In the genomic region with DNA sequence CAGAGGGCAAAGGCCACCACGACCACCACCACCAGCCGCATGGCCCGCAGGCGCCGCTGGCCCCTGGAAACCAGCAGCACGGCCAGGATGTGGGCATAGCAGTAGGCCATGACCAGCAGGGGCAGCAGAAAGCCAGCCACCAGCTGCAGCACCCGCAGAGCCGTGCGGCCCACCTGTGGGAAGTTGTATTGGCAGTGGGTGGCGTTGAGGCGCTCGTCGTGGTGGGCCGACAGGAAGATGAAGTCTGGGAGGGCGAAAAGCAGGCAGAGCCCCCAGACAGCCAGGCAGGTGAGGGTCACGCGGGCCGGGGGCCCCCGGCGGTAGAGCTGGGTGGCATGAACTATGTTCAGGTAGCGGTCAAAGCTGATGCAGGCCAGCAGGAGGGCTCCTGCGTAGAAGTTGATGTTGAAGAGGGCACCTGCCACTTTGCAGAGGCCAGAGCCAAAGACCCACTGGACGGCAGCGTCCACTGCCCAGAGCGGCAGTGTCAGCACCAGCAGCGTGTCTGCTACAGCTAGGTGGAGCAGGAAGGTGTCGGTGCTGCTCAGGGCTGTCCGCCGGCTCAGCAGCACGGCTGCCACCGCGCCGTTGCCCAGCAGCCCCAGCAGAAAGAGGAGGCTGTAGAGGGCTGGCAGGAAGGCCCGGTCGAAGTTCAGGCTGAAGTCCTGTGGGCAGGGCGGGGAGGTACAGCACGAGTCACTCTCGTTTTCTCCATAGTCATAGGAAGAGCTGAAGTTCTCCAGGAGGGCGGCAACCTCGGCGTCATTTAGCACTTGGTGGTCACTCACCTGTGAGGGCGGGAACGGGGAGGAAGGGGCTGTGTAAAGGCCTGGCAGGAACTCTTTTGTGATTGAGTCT, we compare ENCODE assay signal across 13 cellular contexts. TPM values are rescaled to one million over a fixed set of nuclear protein-coding genes. Genes with fewer than 3 reads are reported as not detected.
DNase-seq lines count a peak whose midpoint lies in the region; ATAC-seq and TF ChIP-seq lines count a peak whose summit lies in the region.
"Had no signal": no experiment of that assay in that cellular context is flagged by ENCODE, and none has a peak within 500 bp of the region (broad histone marks: within the 10 kb centered on the region; RNA-seq: fewer than 3 reads in every experiment).

No MANE protein-coding gene starts in this region.

- H3K23ac ChIP-seq in IMR-90 (ENCODE audit: low read depth, low read length) = no peak overlapping the region

- H2BK15ac ChIP-seq in IMR-90 (ENCODE audit: low read depth, low read length) = no peak overlapping the region

- BruUV-seq in IMR-90 (replicated peaks; lab: Mats Ljungman, UMichigan) = no TSS peak

- H2AK5ac ChIP-seq in IMR-90 (ENCODE audit: low read depth, low read length) = no peak overlapping the region

- TF ChIP-seq RAD21 in IMR-90 (IDR thresholded peaks at IDR 0.05; ENCODE audit: low read length) = no peak

- H4K20me1 ChIP-seq in IMR-90 (ENCODE audit: insufficient read depth, low read length) = no peaks in the 10 kb centered on the region
- H4K20me1 ChIP-seq: BLaER1 had no signal

- H3K14ac ChIP-seq in IMR-90 (replicated peaks; ENCODE audit: low read depth, low read length) = no peak overlapping the region

- in situ Hi-C loops in IMR-90 (cut with MboI; ENCODE audit: low sequenced_read_pairs) = no loop called here

- H3K27me3 ChIP-seq in CD4-positive, CD25-positive, alpha-beta regulatory T cell (ENCODE audit: control insufficient read depth, insufficient read depth, low read length) = no peaks in the 10 kb centered on the region
- H3K27me3 ChIP-seq in IMR-90 (ENCODE audit: control insufficient read depth, insufficient read depth, low read length) = peaks cover 3% of the 10 kb centered on the region; the same call in 1 of the 2 replicates
- H3K27me3 ChIP-seq in lower lobe of right lung (ENCODE audit: low read depth) = no peaks in the 10 kb centered on the region
- H3K27me3 ChIP-seq: uterus had no signal

- peak overlapping the region; percentile 76 for H3K27ac ChIP-seq in CD4-positive, CD25-positive, alpha-beta regulatory T cell (ENCODE audit: insufficient read depth, low read length, poor library complexity, severe bottlenecking)
- no peak overlapping the region for H3K27ac ChIP-seq in IMR-90 (ENCODE audit: insufficient read depth, low read length)
- H3K27ac ChIP-seq in lower lobe of right lung = no peak overlapping the region
- H3K27ac ChIP-seq: BLaER1, uterus had no signal

- intact Hi-C loops in IMR-90 (cut with micrococcal nuclease) (no loop called here), lower lobe of right lung (cut with DNase I) (no loop called here), Right ventricle myocardium inferior (cut with DNase I) (no loop called here)
- intact Hi-C loops in activated T-helper 1 cell treated with anti-CD3 and anti-CD28 coated beads, Interleukin-12 subunit alpha, Interleukin-12 subunit beta, Interleukin-2, Interleukin-4 antibody, amounts not matched to agents 30 ng/mL and 10 ng/mL and 1 ng/mL, durations not matched to agents 14 hours and 24 hours and 36 hours (cut with micrococcal nuclease) = loop anchor here (10.0 kb wide), 1 partner anchor 502 kb away; the partner anchor contains the start of genes IL2RG and MED12

- no peak overlapping the region for H3K4me2 ChIP-seq in IMR-90 (ENCODE audit: low read depth, low read length)

- H3K27me3 Mint-ChIP-seq in CD4-positive, CD25-positive, alpha-beta regulatory T cell = no peaks in the 10 kb centered on the region
- no peaks in the 10 kb centered on the region for H3K27me3 Mint-ChIP-seq in activated T-helper 1 cell treated with anti-CD3 and anti-CD28 coated beads, Interleukin-12 subunit alpha, Interleukin-12 subunit beta, Interleukin-2, Interleukin-4 antibody, amounts not matched to agents 30 ng/mL and 10 ng/mL and 1 ng/mL, durations not matched to agents 14 hours and 24 hours and 36 hours (ENCODE audit: insufficient read depth)

- H3K27ac Mint-ChIP-seq in CD4-positive, CD25-positive, alpha-beta regulatory T cell = peak overlapping the region; percentile 42 to 95 (median 89)
- peak overlapping the region; percentile 43 for H3K27ac Mint-ChIP-seq in activated T-helper 1 cell treated with anti-CD3 and anti-CD28 coated beads, Interleukin-12 subunit alpha, Interleukin-12 subunit beta, Interleukin-2, Interleukin-4 antibody, amounts not matched to agents 30 ng/mL and 10 ng/mL and 1 ng/mL, durations not matched to agents 14 hours and 24 hours and 36 hours

- no peak overlapping the region for H2BK20ac ChIP-seq in IMR-90 (ENCODE audit: low read depth, low read length)

- H3K36me3 ChIP-seq in CD4-positive, CD25-positive, alpha-beta regulatory T cell (ENCODE audit: control insufficient read depth, insufficient read depth, low read length) = peaks cover 14% of the 10 kb centered on the region
- H3K36me3 ChIP-seq in IMR-90 (ENCODE audit: control insufficient read depth, insufficient read depth, low read length) (peaks cover 5% of the 10 kb centered on the region), lower lobe of right lung (peaks cover 15% of the 10 kb centered on the region)
- H3K36me3 ChIP-seq: uterus had no signal

- H3K4me3 Mint-ChIP-seq in CD4-positive, CD25-positive, alpha-beta regulatory T cell = peak overlapping the region; percentile 77 to 91 (median 87)
- peak overlapping the region; percentile 93 for H3K4me3 Mint-ChIP-seq in activated T-helper 1 cell treated with anti-CD3 and anti-CD28 coated beads, Interleukin-12 subunit alpha, Interleukin-12 subunit beta, Interleukin-2, Interleukin-4 antibody, amounts not matched to agents 30 ng/mL and 10 ng/mL and 1 ng/mL, durations not matched to agents 14 hours and 24 hours and 36 hours

- no peak overlapping the region for H2AFZ ChIP-seq in IMR-90 (replicated peaks; ENCODE audit: low read length, poor library complexity)

- CTCF ChIA-PET in IMR-90 (lab: Yijun Ruan, JAX) = no interaction called here

- peak in 1 of 2 donors; percentile 23 for ATAC-seq in CD4-positive, CD25-positive, alpha-beta regulatory T cell (ENCODE audit: low read depth in 2 of 2)
- ATAC-seq in IMR-90 (ENCODE audit: low read depth) (no peak), lower lobe of right lung (peak in 1 of 2 donors; percentile 11), Right ventricle myocardium inferior (no peak)

- 94% methylated on average over 22 of the region's 43 CpGs; no CpG with 5 or more reads in 1 of the 2 experiments for WGBS in IMR-90 (ENCODE audit: extremely low coverage in 2 of 2, insufficient read length in 1 of 2), 2 experiments

- H3K9ac ChIP-seq in IMR-90 (ENCODE audit: low read depth, low read length) = no peak overlapping the region
- H3K9ac ChIP-seq: BLaER1 had no signal

- no peak overlapping the region for H4K91ac ChIP-seq in IMR-90 (ENCODE audit: insufficient read depth, low read depth, low read length)

- no peak overlapping the region for H2BK120ac ChIP-seq in IMR-90 (ENCODE audit: low read depth, low read length)

- H3K4me3 ChIP-seq in CD4-positive, CD25-positive, alpha-beta regulatory T cell (ENCODE audit: low read depth, low read length) = peak overlapping the region; percentile 53
- H3K4me3 ChIP-seq in IMR-90 (ENCODE audit: insufficient read depth, low read depth, low read length) (no peak overlapping the region), lower lobe of right lung (peak overlapping the region; percentile 11)
- H3K4me3 ChIP-seq: BLaER1, uterus had no signal

- no peaks in the 10 kb centered on the region for H3K9me1 ChIP-seq in IMR-90 (ENCODE audit: insufficient read depth, low read length)

- TF ChIP-seq CTCF in IMR-90 (conservative IDR thresholded peaks at IDR 0.05; ENCODE audit: low read depth, low read length) (no peak), lower lobe of right lung (IDR thresholded peaks at IDR 0.05) (no peak)

- no peak overlapping the region for H2BK5ac ChIP-seq in IMR-90 (ENCODE audit: low read depth, low read length, poor library complexity, severe bottlenecking)

- H3K4me1 ChIP-seq in CD4-positive, CD25-positive, alpha-beta regulatory T cell (ENCODE audit: control insufficient read depth, insufficient read depth, low read length, poor library complexity, severe bottlenecking) = peaks cover 38% of the 10 kb centered on the region
- no peaks in the 10 kb centered on the region for H3K4me1 ChIP-seq in IMR-90 (ENCODE audit: control insufficient read depth, insufficient read depth, low read length)
- peaks cover 4% of the 10 kb centered on the region for H3K4me1 ChIP-seq in lower lobe of right lung
- H3K4me1 ChIP-seq: uterus had no signal

- H3K4ac ChIP-seq in IMR-90 (ENCODE audit: low read depth, low read length) = no peak overlapping the region

- no peak overlapping the region for H4K5ac ChIP-seq in IMR-90 (ENCODE audit: low read depth, low read length)

- no peak overlapping the region for H3K56ac ChIP-seq in IMR-90 (ENCODE audit: extremely low read depth, insufficient read depth, low read length)

- H2AK9ac ChIP-seq in IMR-90 (replicated peaks; ENCODE audit: low read depth, low read length, poor library complexity) = peak overlapping the region; percentile 28

- no peaks in the 10 kb centered on the region for H3K79me1 ChIP-seq in IMR-90 (ENCODE audit: low read depth in 1 of 2, low read length in 2 of 2)

- no peaks in the 10 kb centered on the region for H3K9me3 ChIP-seq in CD4-positive, CD25-positive, alpha-beta regulatory T cell (ENCODE audit: control insufficient read depth in 2 of 2, low read length in 2 of 2)
- H3K9me3 ChIP-seq in IMR-90 (ENCODE audit: control insufficient read depth, insufficient read depth, low read length) (no peaks in the 10 kb centered on the region; the same call in 1 of the 2 replicates), lower lobe of right lung (no peaks in the 10 kb centered on the region)
- H3K9me3 ChIP-seq: uterus had no signal

- H3K18ac ChIP-seq in IMR-90 (ENCODE audit: low read depth, low read length) = no peak overlapping the region

- POLR2A ChIA-PET in IMR-90 (lab: Charles Lee; ENCODE audit: unreplicated experiment) = no interaction called here

- H3K9me3 Mint-ChIP-seq in CD4-positive, CD25-positive, alpha-beta regulatory T cell = no peaks in the 10 kb centered on the region
- H3K9me3 Mint-ChIP-seq in activated T-helper 1 cell treated with anti-CD3 and anti-CD28 coated beads, Interleukin-12 subunit alpha, Interleukin-12 subunit beta, Interleukin-2, Interleukin-4 antibody, amounts not matched to agents 30 ng/mL and 10 ng/mL and 1 ng/mL, durations not matched to agents 14 hours and 24 hours and 36 hours = no peaks in the 10 kb centered on the region

- no peak for TF ChIP-seq POLR2A in IMR-90 (IDR thresholded peaks at IDR 0.05; ENCODE audit: low read depth, low read length)

- no peak overlapping the region for H4K8ac ChIP-seq in IMR-90 (ENCODE audit: low read depth in 2 of 2, low read length in 2 of 2)

- H3K4me1 Mint-ChIP-seq in CD4-positive, CD25-positive, alpha-beta regulatory T cell = peaks cover 5 to 64% (median 30%) of the 10 kb centered on the region in 4 donors
- H3K4me1 Mint-ChIP-seq in activated T-helper 1 cell treated with anti-CD3 and anti-CD28 coated beads, Interleukin-12 subunit alpha, Interleukin-12 subunit beta, Interleukin-2, Interleukin-4 antibody, amounts not matched to agents 30 ng/mL and 10 ng/mL and 1 ng/mL, durations not matched to agents 14 hours and 24 hours and 36 hours (ENCODE audit: low read depth) = peaks cover 79% of the 10 kb centered on the region

- peak in 1 of 3 donors; percentile 30 for DNase-seq in CD4-positive, CD25-positive, alpha-beta regulatory T cell
- DNase-seq in IMR-90 (no peak), lower lobe of right lung (no peak), NCI-H2107 treated with DMSO at 0.1 percent for 48 hours (lab: John Stamatoyannopoulos, UW; ENCODE audit: unreplicated experiment) (no peak), anterior cingulate cortex (lab: John Stamatoyannopoulos, UW) (no peak), NCI-H2196 treated with DMSO at 0.1 percent for 48 hours (lab: John Stamatoyannopoulos, UW; ENCODE audit: unreplicated experiment) (no peak), Right ventricle myocardium inferior (ENCODE audit: missing footprints) (no peak)
- no peak for DNase-seq in activated T-helper 1 cell treated with anti-CD3 and anti-CD28 coated beads, Interleukin-12 subunit alpha, Interleukin-12 subunit beta, Interleukin-2, Interleukin-4 antibody, amounts not matched to agents 30 ng/mL and 10 ng/mL and 1 ng/mL, durations not matched to agents 14 hours and 24 hours and 36 hours (ENCODE audit: low spot score)
- DNase-seq: left cardiac atrium, NCI-H226, SHP77 treated with DMSO at 0.1 percent for 48 hours, uterus had no signal

- dilution Hi-C loops in IMR-90 (cut with HindIII; ENCODE audit: low sequenced_read_pairs, unreplicated experiment) = no loop called here

- H3K36me3 Mint-ChIP-seq in CD4-positive, CD25-positive, alpha-beta regulatory T cell = peaks cover 25% of the 10 kb centered on the region
- H3K36me3 Mint-ChIP-seq in activated T-helper 1 cell treated with anti-CD3 and anti-CD28 coated beads, Interleukin-12 subunit alpha, Interleukin-12 subunit beta, Interleukin-2, Interleukin-4 antibody, amounts not matched to agents 30 ng/mL and 10 ng/mL and 1 ng/mL, durations not matched to agents 14 hours and 24 hours and 36 hours (ENCODE audit: low read depth) = peaks cover 43% of the 10 kb centered on the region

RNA-seq across cellular contexts. Expression of gene CXCR3, which starts 1.4 kb away (rescaled TPM):
- 31.9 TPM for total RNA-seq in CD4-positive, CD25-positive, alpha-beta regulatory T cell
- 100 to 1,000 TPM in 1 of 4 donors, 10 to 100 TPM in 3; 69.3 to 111 (median 85.9) TPM for polyA plus RNA-seq in CD4-positive, CD25-positive, alpha-beta regulatory T cell
- total RNA-seq in IMR-90 (2012; rRNA removed) (not detected in 2 replicates), lower lobe of right lung (1.9 TPM), Right ventricle myocardium inferior (0.32 TPM)
- polyA plus RNA-seq in IMR-90 (2012; rRNA removed) = not detected in 2 replicates
- not detected in 2 replicates for polyA plus RNA-seq in IMR-90 (2012; cell fraction: cytosol; rRNA removed)
- 0.03 TPM in 1 of 2 replicates, not detected in the other for polyA plus RNA-seq in IMR-90 (2012; cell fraction: nucleus; rRNA removed; ENCODE audit: low replicate concordance)
- 53.9 and 55.4 TPM in 2 replicates for total RNA-seq in activated T-helper 1 cell treated with anti-CD3 and anti-CD28 coated beads, Interleukin-12 subunit alpha, Interleukin-12 subunit beta, Interleukin-2, Interleukin-4 antibody, amounts not matched to agents 30 ng/mL and 10 ng/mL and 1 ng/mL, durations not matched to agents 14 hours and 24 hours and 36 hours

RNA-seq across cellular contexts. Expression of gene GCNA, which starts 38.7 kb away (rescaled TPM):
- 3.7 TPM for total RNA-seq in CD4-positive, CD25-positive, alpha-beta regulatory T cell
- polyA plus RNA-seq in CD4-positive, CD25-positive, alpha-beta regulatory T cell = under 1 TPM; 0.20 to 0.65 (median 0.49) TPM
- total RNA-seq in IMR-90 (2012; rRNA removed) (0.83 and 0.90 TPM in 2 replicates), lower lobe of right lung (2.1 TPM), Right ventricle myocardium inferior (1.7 TPM)
- polyA plus RNA-seq in IMR-90 (2012; rRNA removed) = 0.75 and 1.3 TPM in 2 replicates
- polyA plus RNA-seq in IMR-90 (2012; cell fraction: cytosol; rRNA removed) = 0.25 and 0.29 TPM in 2 replicates
- 2.3 and 9.8 TPM in 2 replicates for polyA plus RNA-seq in IMR-90 (2012; cell fraction: nucleus; rRNA removed; ENCODE audit: low replicate concordance)
- 4.3 and 4.8 TPM in 2 replicates for total RNA-seq in activated T-helper 1 cell treated with anti-CD3 and anti-CD28 coated beads, Interleukin-12 subunit alpha, Interleukin-12 subunit beta, Interleukin-2, Interleukin-4 antibody, amounts not matched to agents 30 ng/mL and 10 ng/mL and 1 ng/mL, durations not matched to agents 14 hours and 24 hours and 36 hours

Comparison
In these comparisons a context has a peak if more than half of its experiments do, and no peak if none do; other contexts are left out.
1. RNA of gene CXCR3, which starts 1.4 kb away (total RNA-seq): 53.9 to 55.4 TPM in activated T-helper 1 cell treated with anti-CD3 and anti-CD28 coated beads, Interleukin-12 subunit alpha, Interleukin-12 subunit beta, Interleukin-2, Interleukin-4 antibody, amounts not matched to agents 30 ng/mL and 10 ng/mL and 1 ng/mL, durations not matched to agents 14 hours and 24 hours and 36 hours and 31.9 TPM in CD4-positive, CD25-positive, alpha-beta regulatory T cell (single experiment); 1.9 TPM in lower lobe of right lung (single experiment), 0.32 TPM in Right ventricle myocardium inferior (single experiment) and not detected in IMR-90; every median in the first group is over 10 times any median in the second.